Comparison of ENCODE assay signal across 12 cellular contexts in the genomic region with DNA sequence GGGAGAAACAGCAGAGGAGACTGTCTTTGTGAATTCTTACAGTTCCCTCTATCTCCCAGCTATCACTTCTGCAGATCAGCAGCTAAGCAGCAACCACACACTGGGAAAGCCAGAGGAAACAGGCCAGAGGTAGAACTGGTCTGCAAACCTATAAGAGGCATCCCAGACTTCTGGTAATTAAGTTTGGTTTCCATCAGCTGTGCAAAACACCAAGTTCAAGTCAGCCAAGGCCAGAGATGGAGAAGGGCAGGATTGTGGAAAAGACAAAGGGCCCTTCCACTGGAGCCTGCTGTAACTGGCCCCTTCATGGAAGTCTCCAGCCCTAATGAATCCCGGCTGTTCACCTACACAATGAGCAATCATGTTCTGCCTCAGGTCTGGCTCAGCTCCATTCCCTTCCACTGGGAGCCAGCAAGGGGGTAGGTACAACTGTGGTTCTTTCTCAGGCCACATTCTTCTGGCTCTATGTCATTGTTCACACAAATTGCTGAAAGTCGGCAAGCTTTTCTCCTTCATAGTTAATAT. TPM values are rescaled to one million over a fixed set of nuclear protein-coding genes. Genes with fewer than 3 reads are reported as not detected.
DNase-seq lines count a peak whose midpoint lies in the region; ATAC-seq, FAIRE-seq and TF ChIP-seq lines count a peak whose summit lies in the region.
"Had no signal": no experiment of that assay in that cellular context is flagged by ENCODE, and none has a peak within 500 bp of the region (broad histone marks: within the 10 kb centered on the region; RNA-seq: fewer than 3 reads in every experiment).

No MANE protein-coding gene starts in this region.

- H3K9me3 Mint-ChIP-seq in HFFc6, result no peaks in the 10 kb centered on the region
- H3K9me3 Mint-ChIP-seq in natural killer cell, result no peaks in the 10 kb centered on the region

- no peaks in the 10 kb centered on the region for H3K9me2 ChIP-seq in hepatocyte (replicated peaks; ENCODE audit: insufficient read depth)

- H3K36me3 Mint-ChIP-seq in HFFc6 (ENCODE audit: low read depth) (no peaks in the 10 kb centered on the region), natural killer cell (no peaks in the 10 kb centered on the region)
- H3K36me3 Mint-ChIP-seq: activated CD8-positive, alpha-beta memory T cell treated with anti-CD3 and anti-CD28 coated beads, Interleukin-2, amount 10 ng/mL, durations not matched to agents 7 days and 5 days had no signal

- peak; percentile 84 for FAIRE-seq in urothelium cell line (lab: Jason Lieb, UNC)

- 33% methylated on average over 2 of the region's 2 CpGs for WGBS in hepatocyte (ENCODE audit: low lambda C conversion rate, missing lambda C conversion rate)

- ATAC-seq in stimulated activated naive CD8-positive, alpha-beta T cell treated with anti-CD3 and anti-CD28 coated beads, Interleukin-15, Interleukin-2, amounts not matched to agents 100 U/mL and 50 U/mL, for 24 hours, result no peak
- ATAC-seq in natural killer cell (no peak), HG02642 (IDR thresholded peaks at IDR 0.05; ENCODE audit: poor library complexity, unreplicated experiment) (no peak)
- ATAC-seq: activated CD8-positive, alpha-beta memory T cell treated with anti-CD3 and anti-CD28 coated beads, Interleukin-2, amount 10 ng/mL, durations not matched to agents 7 days and 5 days; gastroesophageal sphincter; mucosa of descending colon had no signal

- H3K27me3 ChIP-seq in hepatocyte, result no peaks in the 10 kb centered on the region
- H3K27me3 ChIP-seq: ascending aorta had no signal

- TF ChIP-seq CTCF in HFFc6 (IDR thresholded peaks at IDR 0.05) (no peak), hepatocyte (IDR thresholded peaks at IDR 0.05; ENCODE audit: poor library complexity) (no peak), natural killer cell (IDR thresholded peaks at IDR 0.05) (no peak)

- no peaks in the 10 kb centered on the region for H3K79me2 ChIP-seq in hepatocyte

- peaks cover 25% of the 10 kb centered on the region for H3K4me1 ChIP-seq in hepatocyte (ENCODE audit: insufficient read depth)

- DNase-seq in HFFc6, result peak; percentile 92
- DNase-seq in astrocyte of the hippocampus (ENCODE audit: low read depth, low spot score), result peak; percentile 97
- no peak for DNase-seq in hepatocyte (ENCODE audit: low spot score)
- DNase-seq in urothelium cell line (ENCODE audit: low spot score), result peak; percentile 85
- no peak for DNase-seq in stimulated activated naive CD8-positive, alpha-beta T cell treated with anti-CD3 and anti-CD28 coated beads, Interleukin-15, Interleukin-2, amounts not matched to agents 100 U/mL and 50 U/mL, for 24 hours
- no peak for DNase-seq in natural killer cell
- DNase-seq: activated CD8-positive, alpha-beta memory T cell treated with anti-CD3 and anti-CD28 coated beads, Interleukin-2, amount 10 ng/mL, durations not matched to agents 7 days and 5 days; mucosa of descending colon; T-helper 1 cell had no signal

- peak overlapping the region; percentile 87 for H3K27ac Mint-ChIP-seq in HFFc6
- no peak overlapping the region for H3K27ac Mint-ChIP-seq in natural killer cell
- H3K27ac Mint-ChIP-seq: activated CD8-positive, alpha-beta memory T cell treated with anti-CD3 and anti-CD28 coated beads, Interleukin-2, amount 10 ng/mL, durations not matched to agents 7 days and 5 days had no signal

- H3K4me3 Mint-ChIP-seq in HFFc6 (peak overlapping the region; percentile 37), natural killer cell (no peak overlapping the region)
- H3K4me3 Mint-ChIP-seq: activated CD8-positive, alpha-beta memory T cell treated with anti-CD3 and anti-CD28 coated beads, Interleukin-2, amount 10 ng/mL, durations not matched to agents 7 days and 5 days had no signal

- H3K27me3 Mint-ChIP-seq in HFFc6 (ENCODE audit: insufficient read depth) (peaks cover 5% of the 10 kb centered on the region), natural killer cell (ENCODE audit: low read depth in 2 of 2) (peaks cover 34 to 41% of the 10 kb centered on the region in 2 donors)

- no peaks in the 10 kb centered on the region for H4K20me1 ChIP-seq in hepatocyte (ENCODE audit: insufficient read depth, poor library complexity, severe bottlenecking)

- H3K27ac ChIP-seq in hepatocyte, result peak overlapping the region; percentile 18
- H3K27ac ChIP-seq: gastroesophageal sphincter had no signal

- H3K36me3 ChIP-seq in hepatocyte (replicated peaks; ENCODE audit: insufficient read depth, low read depth), result no peaks in the 10 kb centered on the region
- H3K36me3 ChIP-seq: ascending aorta, gastroesophageal sphincter had no signal

- H3K9me3 ChIP-seq in hepatocyte (ENCODE audit: low read depth), result no peaks in the 10 kb centered on the region
- H3K9me3 ChIP-seq: ascending aorta, gastroesophageal sphincter, mucosa of descending colon had no signal

- no peak overlapping the region for H3K4me2 ChIP-seq in hepatocyte

- H3K4me1 Mint-ChIP-seq in HFFc6 (ENCODE audit: low read depth), result peaks cover 51% of the 10 kb centered on the region
- no peaks in the 10 kb centered on the region for H3K4me1 Mint-ChIP-seq in natural killer cell
- H3K4me1 Mint-ChIP-seq: activated CD8-positive, alpha-beta memory T cell treated with anti-CD3 and anti-CD28 coated beads, Interleukin-2, amount 10 ng/mL, durations not matched to agents 7 days and 5 days had no signal

- intact Hi-C loops in natural killer cell (cut with micrococcal nuclease), result no loop called here

- H2AFZ ChIP-seq in hepatocyte, result no peak overlapping the region

- H3K4me3 ChIP-seq in hepatocyte, result no peak overlapping the region
- H3K4me3 ChIP-seq: ascending aorta, gastroesophageal sphincter, mucosa of descending colon had no signal

RNA-seq across cellular contexts. Expression of a gene that starts 4.6 kb away (rescaled TPM):
- total RNA-seq in HFFc6 (2021; fragmentation: NEBNext Ultra II Directional; extraction: Animal tissue kit (Norgen Biotek cat#: 25700)), result 100 to 1,000 TPM; 151 to 209 (median 191) TPM
- total RNA-seq in hepatocyte, result 24.8 and 31.1 TPM in 2 replicates
- 26.3 and 35.2 TPM in 2 replicates for polyA plus RNA-seq in hepatocyte
- total RNA-seq in natural killer cell, result not detected
- total RNA-seq: activated CD8-positive, alpha-beta memory T cell treated with anti-CD3 and anti-CD28 coated beads, Interleukin-2, amount 10 ng/mL, durations not matched to agents 7 days and 5 days had no signal

Comparison
In these comparisons a context has a peak if more than half of its experiments do, and no peak if none do; other contexts are left out.
1. DNase-seq: peak in HFFc6 (single experiment), astrocyte of the hippocampus (single experiment) and urothelium cell line (single experiment); none in hepatocyte (single experiment), stimulated activated naive CD8-positive, alpha-beta T cell treated with anti-CD3 and anti-CD28 coated beads, Interleukin-15, Interleukin-2, amounts not matched to agents 100 U/mL and 50 U/mL, for 24 hours (single experiment) and natural killer cell (single experiment).
2. RNA of a gene that starts 4.6 kb away (total RNA-seq): 151 to 209 TPM in HFFc6 and 24.8 to 31.1 TPM in hepatocyte; not detected in natural killer cell; every median in the first group is over 10 times any median in the second.